10 cellular contexts compared by ENCODE assay signal in genomic region chr11:47348859-47349258, GRCh38. TPM values are rescaled to one million over a fixed set of nuclear protein-coding genes. Genes with fewer than 3 reads are reported as not detected.
DNase-seq lines count a peak whose midpoint lies in the region; ATAC-seq and TF ChIP-seq lines count a peak whose summit lies in the region.
"Had no signal": no experiment of that assay in that cellular context is flagged by ENCODE, and none has a peak within 500 bp of the region (broad histone marks: within the 10 kb centered on the region; RNA-seq: fewer than 3 reads in every experiment).

No MANE protein-coding gene starts in this region.

- H2AFZ ChIP-seq in hepatocyte = no peak overlapping the region

- peak; percentile 39 for TF ChIP-seq CTCF in hepatocyte (IDR thresholded peaks at IDR 0.05; ENCODE audit: poor library complexity)

- no peaks in the 10 kb centered on the region for H4K20me1 ChIP-seq in hepatocyte (ENCODE audit: insufficient read depth, poor library complexity, severe bottlenecking)

- no peak overlapping the region for H3K4me2 ChIP-seq in hepatocyte

- H3K27ac ChIP-seq in hepatocyte = no peak overlapping the region

- WGBS in hepatocyte (ENCODE audit: low lambda C conversion rate, missing lambda C conversion rate) = 72% methylated on average over 8 of the region's 8 CpGs

- DNase-seq in Daoy (ENCODE audit: low read depth) (peak; percentile 35), HT-29 (ENCODE audit: low spot score) (peak; percentile 77), SHP77 (lab: John Stamatoyannopoulos, UW) (peak; percentile 16 to 56), hepatocyte (ENCODE audit: low spot score) (no peak)
- no peak for DNase-seq in stimulated activated CD4-positive, alpha-beta T cell treated with anti-CD3 and anti-CD28 coated beads, Interleukin-2, amount 100 ng/mL, for 24 hours

- no peak for ATAC-seq in GM18867 (IDR thresholded peaks at IDR 0.05; ENCODE audit: unreplicated experiment)
- ATAC-seq in HG03045 (IDR thresholded peaks at IDR 0.05; ENCODE audit: unreplicated experiment) = no peak
- no peak for ATAC-seq in HG02763 (IDR thresholded peaks at IDR 0.05; ENCODE audit: unreplicated experiment)

- no peaks in the 10 kb centered on the region for H3K9me3 ChIP-seq in hepatocyte (ENCODE audit: low read depth)

- no peaks in the 10 kb centered on the region for H3K4me1 ChIP-seq in hepatocyte (ENCODE audit: insufficient read depth)

- no peaks in the 10 kb centered on the region for H3K79me2 ChIP-seq in hepatocyte

- H3K9me2 ChIP-seq in hepatocyte (replicated peaks; ENCODE audit: insufficient read depth) = no peaks in the 10 kb centered on the region

- no peaks in the 10 kb centered on the region for H3K27me3 ChIP-seq in hepatocyte

- no peaks in the 10 kb centered on the region for H3K36me3 ChIP-seq in hepatocyte (replicated peaks; ENCODE audit: insufficient read depth, low read depth)

- H3K4me3 ChIP-seq in hepatocyte = no peak overlapping the region

RNA-seq across cellular contexts. Expression of gene MYBPC3, which starts 3.6 kb away (rescaled TPM):
- total RNA-seq in Daoy (2014; rRNA removed; shearing (Covaris generic)) = not detected in 2 replicates
- 0.05 TPM in 1 of 2 replicates, not detected in the other for total RNA-seq in HT-29 (2014; rRNA removed; shearing (Covaris generic))
- 0.68 and 1.4 TPM in 2 replicates for total RNA-seq in hepatocyte
- 0.51 and 0.75 TPM in 2 replicates for polyA plus RNA-seq in hepatocyte
- total RNA-seq: T-helper 1 cell treated with Interleukin-12 subunit alpha and Interleukin-12 subunit beta and Interleukin-4 antibody, amounts not matched to agents 30 ng/mL and 1 ng/mL, for 36 hours had no signal
- polyA plus RNA-seq: keratinocyte had no signal

RNA-seq across cellular contexts. Expression of gene SPI1, which starts 29.5 kb away (rescaled TPM):
- total RNA-seq in Daoy (2014; rRNA removed; shearing (Covaris generic)) = not detected in 2 replicates
- total RNA-seq in HT-29 (2014; rRNA removed; shearing (Covaris generic)) = not detected in 2 replicates
- total RNA-seq in hepatocyte = 0.13 and 1.1 TPM in 2 replicates
- 2.0 and 3.3 TPM in 2 replicates for polyA plus RNA-seq in hepatocyte
- total RNA-seq: T-helper 1 cell treated with Interleukin-12 subunit alpha and Interleukin-12 subunit beta and Interleukin-4 antibody, amounts not matched to agents 30 ng/mL and 1 ng/mL, for 36 hours had no signal
- polyA plus RNA-seq: keratinocyte had no signal

RNA-seq across cellular contexts. Expression of gene SLC39A13, which starts 59.5 kb away (rescaled TPM):
- 29.8 and 50.5 TPM in 2 replicates for total RNA-seq in Daoy (2014; rRNA removed; shearing (Covaris generic))
- total RNA-seq in HT-29 (2014; rRNA removed; shearing (Covaris generic)) = 56.0 and 67.0 TPM in 2 replicates
- 60.8 and 72.3 TPM in 2 replicates for total RNA-seq in hepatocyte
- 118 and 119 TPM in 2 replicates for polyA plus RNA-seq in hepatocyte

Comparison
In these comparisons a context has a peak if more than half of its experiments do, and no peak if none do; other contexts are left out.
1. DNase-seq: peak in Daoy (single experiment), HT-29 (single experiment) and SHP77 (2 of 2); none in hepatocyte (single experiment) and stimulated activated CD4-positive, alpha-beta T cell treated with anti-CD3 and anti-CD28 coated beads, Interleukin-2, amount 100 ng/mL, for 24 hours (0 of 2).